In genomic region chr5:9343146-9343850, GRCh38 we compare ENCODE assay signal across 18 cellular contexts.
DNase-seq lines count a peak whose midpoint lies in the region; ATAC-seq and TF ChIP-seq lines count a peak whose summit lies in the region.
"Had no signal": no experiment of that assay in that cellular context is flagged by ENCODE, and none has a peak within 500 bp of the region (broad histone marks: within the 10 kb centered on the region; RNA-seq: fewer than 3 reads in every experiment).

No MANE protein-coding gene starts in this region.

- H3K27me3 ChIP-seq in breast epithelium (no peaks in the 10 kb centered on the region), brain microvascular endothelial cell (replicated peaks) (no peaks in the 10 kb centered on the region), smooth muscle cell (ENCODE audit: low read depth) (no peaks in the 10 kb centered on the region)
- H3K27me3 ChIP-seq: heart right ventricle, neural progenitor cell, right lobe of liver, stomach had no signal

- H3K27ac ChIP-seq in breast epithelium (no peak overlapping the region), brain microvascular endothelial cell (no peak overlapping the region), smooth muscle cell (ENCODE audit: low read depth) (peak overlapping the region; percentile 54)
- H3K27ac ChIP-seq: heart right ventricle, neural progenitor cell, right lobe of liver, stomach had no signal

- TF ChIP-seq CTCF in MCF 10A (IDR thresholded peaks at IDR 0.05; ENCODE audit: unreplicated experiment) = no peak
- no peak for TF ChIP-seq CTCF in breast epithelium (IDR thresholded peaks at IDR 0.05)
- no peak for TF ChIP-seq CTCF in brain microvascular endothelial cell (IDR thresholded peaks at IDR 0.05; ENCODE audit: low read depth, low read length, missing control alignments)
- no peak for TF ChIP-seq CTCF in smooth muscle cell (IDR thresholded peaks at IDR 0.05; ENCODE audit: borderline replicate concordance, insufficient read depth, poor library complexity, severe bottlenecking)

- in situ Hi-C loops in brain microvascular endothelial cell (cut with HindIII; ENCODE audit: low pct_ligation_motif_present, low sequenced_read_pairs) = no loop called here

- no peaks in the 10 kb centered on the region for H3K27me3 Mint-ChIP-seq in MCF 10A (ENCODE audit: insufficient read depth, unreplicated experiment)
- H3K27me3 Mint-ChIP-seq: activated CD4-positive, alpha-beta T cell treated with anti-CD3 and anti-CD28 coated beads for 36 hours; CD4-positive, CD25-positive, alpha-beta regulatory T cell had no signal

- H3K4me3 ChIP-seq in breast epithelium = no peak overlapping the region
- no peak overlapping the region for H3K4me3 ChIP-seq in brain microvascular endothelial cell (ENCODE audit: low read depth, low read length)
- no peak overlapping the region for H3K4me3 ChIP-seq in smooth muscle cell
- H3K4me3 ChIP-seq: heart right ventricle, neural progenitor cell, right lobe of liver, stomach had no signal

- H2AFZ ChIP-seq in smooth muscle cell (ENCODE audit: low read depth) = no peak overlapping the region
- H2AFZ ChIP-seq: neural progenitor cell had no signal

- H3K27ac Mint-ChIP-seq in MCF 10A (ENCODE audit: low read depth, unreplicated experiment) = peak overlapping the region; percentile 54
- H3K27ac Mint-ChIP-seq: activated CD4-positive, alpha-beta T cell treated with anti-CD3 and anti-CD28 coated beads for 36 hours; CD4-positive, CD25-positive, alpha-beta regulatory T cell; neural progenitor cell had no signal

- no peak for ATAC-seq in HG02973 (IDR thresholded peaks at IDR 0.05; ENCODE audit: unreplicated experiment)
- ATAC-seq: activated CD4-positive, alpha-beta T cell treated with anti-CD3 and anti-CD28 coated beads for 36 hours; heart right ventricle; right lobe of liver had no signal

- H3K4me1 ChIP-seq in breast epithelium = no peaks in the 10 kb centered on the region
- peaks cover 4% of the 10 kb centered on the region for H3K4me1 ChIP-seq in smooth muscle cell (ENCODE audit: low read depth)
- H3K4me1 ChIP-seq: neural progenitor cell had no signal

- TF ChIP-seq POLR2A in breast epithelium (IDR thresholded peaks at IDR 0.05) = no peak

- POLR2A ChIA-PET in MCF 10A (lab: Yijun Ruan, JAX) = interaction anchor here (0.6 to 2.1 kb wide), 5 partner anchors 12 to 711 kb away, joined by 3 to 5 read pairs (median 3); no protein-coding TSS in a partner anchor

- CTCF ChIA-PET in MCF 10A (lab: Yijun Ruan, JAX) = interaction anchor here (0.6 to 1.5 kb wide), 3 partner anchors 18 to 202 kb away, joined by 3 to 5 read pairs (median 4); no protein-coding TSS in a partner anchor

- H3K79me2 ChIP-seq in smooth muscle cell (ENCODE audit: low read depth) = peaks cover 33% of the 10 kb centered on the region

- DNase-seq in MCF 10A (ENCODE audit: unreplicated experiment) (peak; percentile 5), breast epithelium (ENCODE audit: low spot score in 2 of 2) (no peak), brain microvascular endothelial cell (peak; percentile 43), iris pigment epithelial cell (ENCODE audit: low read depth) (peak; percentile 59), smooth muscle cell (lab: John Stamatoyannopoulos, UW; ENCODE audit: unreplicated experiment) (no peak), GM19238 (ENCODE audit: insufficient read length, low spot score) (no peak), SIG-M5 (lab: John Stamatoyannopoulos, UW) (no peak)
- DNase-seq: activated CD4-positive, alpha-beta T cell treated with anti-CD3 and anti-CD28 coated beads for 36 hours; activated naive CD4-positive, alpha-beta T cell; CD4-positive, CD25-positive, alpha-beta regulatory T cell; heart right ventricle; NCI-H1436; right lobe of liver; stimulated activated CD4-positive, alpha-beta T cell treated with anti-CD3 and anti-CD28 coated beads, Interleukin-1b, Interleukin-23, amount 100 ng/mL, for 48 hours; stomach; T1000 had no signal

- H3K9ac ChIP-seq in smooth muscle cell (ENCODE audit: low read depth) = no peak overlapping the region
- H3K9ac ChIP-seq: neural progenitor cell had no signal

- H3K4me1 Mint-ChIP-seq in MCF 10A (ENCODE audit: insufficient read depth, unreplicated experiment) = peaks cover 22% of the 10 kb centered on the region
- H3K4me1 Mint-ChIP-seq: activated CD4-positive, alpha-beta T cell treated with anti-CD3 and anti-CD28 coated beads for 36 hours; CD4-positive, CD25-positive, alpha-beta regulatory T cell; neural progenitor cell had no signal

- intact Hi-C loops in MCF 10A (cut with micrococcal nuclease) = no loop called here
- intact Hi-C loops in breast epithelium (cut with DNase I; ENCODE audit: low total_unique reads) = no loop called here

- H3K4me3 Mint-ChIP-seq in MCF 10A (ENCODE audit: unreplicated experiment) = no peak overlapping the region
- H3K4me3 Mint-ChIP-seq: activated CD4-positive, alpha-beta T cell treated with anti-CD3 and anti-CD28 coated beads for 36 hours; CD4-positive, CD25-positive, alpha-beta regulatory T cell; neural progenitor cell had no signal

- no peaks in the 10 kb centered on the region for H3K36me3 ChIP-seq in breast epithelium
- no peaks in the 10 kb centered on the region for H3K36me3 ChIP-seq in brain microvascular endothelial cell (replicated peaks)
- H3K36me3 ChIP-seq in smooth muscle cell (ENCODE audit: low read depth) = no peaks in the 10 kb centered on the region
- H3K36me3 ChIP-seq: heart right ventricle, neural progenitor cell, stomach had no signal

- no peaks in the 10 kb centered on the region for H3K9me3 ChIP-seq in breast epithelium
- H3K9me3 ChIP-seq in smooth muscle cell (replicated peaks; ENCODE audit: low read depth) = no peaks in the 10 kb centered on the region
- H3K9me3 ChIP-seq: right lobe of liver, stomach had no signal

- 58% methylated on average over 3 of the region's 3 CpGs for WGBS in smooth muscle cell (ENCODE audit: low lambda C conversion rate)

- H3K9me3 Mint-ChIP-seq in MCF 10A (ENCODE audit: unreplicated experiment) = peaks cover 7% of the 10 kb centered on the region

- H3K4me2 ChIP-seq in smooth muscle cell = peak overlapping the region; percentile 47
- H3K4me2 ChIP-seq: neural progenitor cell had no signal

- H3F3A ChIP-seq in smooth muscle cell (ENCODE audit: low read depth) = peaks cover 4% of the 10 kb centered on the region

- peaks cover under 1% of the 10 kb centered on the region for H4K20me1 ChIP-seq in smooth muscle cell (ENCODE audit: low read depth)

- no peaks in the 10 kb centered on the region for H3K36me3 Mint-ChIP-seq in MCF 10A (ENCODE audit: insufficient read depth, unreplicated experiment)
- H3K36me3 Mint-ChIP-seq: CD4-positive, CD25-positive, alpha-beta regulatory T cell; neural progenitor cell had no signal

- no TSS peak for BruUV-seq in MCF 10A (replicated peaks; lab: Mats Ljungman, UMichigan)

Comparison
In these comparisons a context has a peak if more than half of its experiments do, and no peak if none do; other contexts are left out.
1. DNase-seq: peak in MCF 10A (single experiment), brain microvascular endothelial cell (single experiment) and iris pigment epithelial cell (single experiment); none in breast epithelium (0 of 2), smooth muscle cell (single experiment), GM19238 (single experiment) and SIG-M5 (single experiment).